2 cellular contexts compared by ENCODE assay signal in the genomic region with DNA sequence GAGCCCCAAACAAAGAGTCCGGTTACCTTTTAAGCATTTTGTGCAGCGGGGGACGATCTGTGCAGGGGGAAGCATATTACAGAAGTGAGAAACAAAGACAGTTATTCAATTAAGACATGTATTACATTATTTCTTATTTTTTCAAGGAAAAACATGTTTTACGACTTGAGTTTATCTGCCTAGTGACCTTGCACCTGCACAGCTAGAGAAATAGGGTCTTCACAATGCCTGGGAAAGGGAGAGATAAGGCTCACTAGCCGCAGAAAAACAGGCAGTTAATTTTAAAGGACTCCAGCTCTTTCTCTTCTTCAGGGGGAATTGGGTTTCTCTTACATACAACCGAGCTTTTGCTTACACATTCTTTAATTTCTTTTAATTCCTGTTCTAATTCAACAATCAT. TPM values are rescaled to one million over a fixed set of nuclear protein-coding genes. Genes with fewer than 3 reads are reported as not detected.
"Had no signal": no experiment of that assay in that cellular context is flagged by ENCODE, and none has a peak within 500 bp of the region (broad histone marks: within the 10 kb centered on the region; RNA-seq: fewer than 3 reads in every experiment).

No MANE protein-coding gene starts in this region.

RNA-seq across cellular contexts. Expression of a gene that starts 15.2 kb away (rescaled TPM):
- total RNA-seq: G401 had no signal
- polyA plus RNA-seq: GM12878 had no signal

RNA-seq across cellular contexts. Expression of a gene that starts 16.8 kb away (rescaled TPM):
- total RNA-seq: G401, GM12878 had no signal
- polyA plus RNA-seq: GM12878 had no signal

RNA-seq across cellular contexts. Expression of a gene that starts 31.4 kb away (rescaled TPM):
- total RNA-seq: G401, GM12878 had no signal
- polyA plus RNA-seq: GM12878 had no signal

RNA-seq across cellular contexts. Expression of a gene that starts 54.7 kb away (rescaled TPM):
- total RNA-seq: G401, GM12878 had no signal
- polyA plus RNA-seq: GM12878 had no signal
